2 cellular contexts compared by ENCODE assay signal in genomic region chr1:206455320-206455680, GRCh38.
TF ChIP-seq lines count a peak whose summit lies in the region.

No MANE protein-coding gene starts in this region.

TF ChIP-seq in HEK293, 187 proteins besides CTCF, POLR2A, EP300 and RAD21:
- no peak for TF ChIP-seq GLIS2 (tag by site-specific recombination; IDR thresholded peaks at IDR 0.05)
- peak; percentile 59; the same call in 1 of the 2 replicates for TF ChIP-seq ZNF664 (tag by site-specific recombination; IDR thresholded peaks at IDR 0.05)

TF ChIP-seq in K562, 482 proteins besides CTCF, POLR2A, EP300 and RAD21:
- TF ChIP-seq ZNF584 (CRISPR knock-in tag; IDR thresholded peaks at IDR 0.05; ENCODE audit: low read depth) (no peak), ZNF274 (IDR thresholded peaks at IDR 0.05; ENCODE audit: borderline replicate concordance, low read depth, low read length) (no peak), MAX (CRISPR knock-in tag; IDR thresholded peaks at IDR 0.05) (no peak), EWSR1 (IDR thresholded peaks at IDR 0.05; ENCODE audit: borderline replicate concordance, low read depth, partially characterized antibody) (no peak), RNF2 (IDR thresholded peaks at IDR 0.05) (no peak), ZNF408 (CRISPR knock-in tag; IDR thresholded peaks at IDR 0.05; ENCODE audit: low read depth) (no peak), IRF1 (CRISPR knock-in tag; IDR thresholded peaks at IDR 0.05; ENCODE audit: borderline replicate concordance) (0 out of 2 replicates have a peak, but pooled peaks have one; percentile 1), ETV5 (CRISPR knock-in tag; IDR thresholded peaks at IDR 0.05; ENCODE audit: low read depth) (no peak)
TF ChIP-seq in K562: peak in this region for 1.
